In genomic region chr10:79585870-79586527, GRCh38 we compare ENCODE assay signal across 24 cellular contexts. TPM values are rescaled to one million over a fixed set of nuclear protein-coding genes. Genes with fewer than 3 reads are reported as not detected.
"Had no signal": no experiment of that assay in that cellular context is flagged by ENCODE, and none has a peak within 500 bp of the region (broad histone marks: within the 10 kb centered on the region; RNA-seq: fewer than 3 reads in every experiment).

No MANE protein-coding gene starts in this region.

- H3K27ac ChIP-seq: epithelial cell of prostate, esophagus squamous epithelium, ovary, stomach, thoracic aorta, transverse colon, uterus had no signal

- ATAC-seq: effector memory CD8-positive, alpha-beta T cell; left cardiac atrium; left ventricle myocardium superior; natural killer cell; right cardiac atrium had no signal

- H3K4me3 ChIP-seq: esophagus squamous epithelium, ovary, stomach, thoracic aorta, transverse colon, uterus had no signal

- H3K9me3 ChIP-seq: esophagus squamous epithelium, ovary, stomach, thoracic aorta, transverse colon, uterus had no signal

- H3K36me3 ChIP-seq: esophagus squamous epithelium, ovary, stomach, thoracic aorta, transverse colon, uterus had no signal

- H3K9me3 Mint-ChIP-seq: dendritic cell treated with granulocyte-macrophage colony-stimulating factor and Interleukin-4, amounts not matched to agents 40 ng/mL and 50 ng/mL, for 4 days; effector memory CD8-positive, alpha-beta T cell; mesothelial cell of epicardium; natural killer cell; neural crest cell had no signal

- FAIRE-seq: kidney, small intestine had no signal

- H3K36me3 Mint-ChIP-seq: memory B cell, mesothelial cell of epicardium, natural killer cell had no signal

- H3K4me3 Mint-ChIP-seq: dendritic cell treated with granulocyte-macrophage colony-stimulating factor and Interleukin-4, amounts not matched to agents 40 ng/mL and 50 ng/mL, for 4 days; effector memory CD8-positive, alpha-beta T cell; memory B cell; mesothelial cell of epicardium; natural killer cell; neural crest cell had no signal

- H3K4me1 ChIP-seq: esophagus squamous epithelium, stomach, transverse colon, uterus had no signal

- H3K27me3 ChIP-seq: ovary, uterus had no signal

- H3K4me1 Mint-ChIP-seq: memory B cell, mesothelial cell of epicardium, natural killer cell, neural crest cell had no signal

- H3K27ac Mint-ChIP-seq: dendritic cell treated with granulocyte-macrophage colony-stimulating factor and Interleukin-4, amounts not matched to agents 40 ng/mL and 50 ng/mL, for 4 days; effector memory CD8-positive, alpha-beta T cell; memory B cell; mesothelial cell of epicardium; natural killer cell had no signal

- DNase-seq: effector memory CD8-positive, alpha-beta T cell; esophagus squamous epithelium; foreskin fibroblast; kidney; left cardiac atrium; left ventricle myocardium superior; natural killer cell; nucleus accumbens; ovary; right cardiac atrium; small intestine; stimulated activated CD4-positive, alpha-beta T cell treated with anti-CD3 and anti-CD28 coated beads, Interleukin-12 subunit alpha, Interleukin-12 subunit beta, amount 100 ng/mL, for 4 hours; stimulated activated naive CD4-positive, alpha-beta T cell; stomach; substantia nigra; transverse colon; uterus had no signal

RNA-seq across cellular contexts. Expression of gene SFTPA1, which starts 24.7 kb away (rescaled TPM):
- total RNA-seq: esophagus squamous epithelium, kidney, mesothelial cell of epicardium, myocyte, natural killer cell, neural crest cell, thoracic aorta, transverse colon had no signal

RNA-seq across cellular contexts. Expression of gene SFTPA2, which starts 25.8 kb away (rescaled TPM):
- total RNA-seq: natural killer cell, neural crest cell, thoracic aorta had no signal
